In the genomic region with DNA sequence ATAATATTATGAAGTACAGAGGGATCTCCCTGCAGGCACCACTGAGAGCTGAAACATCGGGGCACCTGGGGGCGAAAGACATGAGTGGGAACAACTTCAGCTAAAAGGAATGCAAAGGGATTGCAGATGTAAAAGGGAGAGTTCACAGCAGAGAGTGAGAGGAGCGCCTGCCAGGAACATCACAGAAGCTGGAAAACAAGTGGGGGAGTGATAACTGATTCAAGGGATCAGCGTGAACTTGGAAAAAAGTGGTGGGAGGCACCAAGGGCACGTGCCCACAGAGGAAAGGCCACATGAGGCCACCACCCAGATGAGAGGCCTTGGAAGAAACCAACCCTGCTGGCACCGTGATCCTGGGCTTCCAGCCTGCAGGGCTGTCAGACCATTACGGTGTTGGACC, we compare ENCODE assay signal across 12 cellular contexts. TPM values are rescaled to one million over a fixed set of nuclear protein-coding genes. Genes with fewer than 3 reads are reported as not detected.
"Had no signal": no experiment of that assay in that cellular context is flagged by ENCODE, and none has a peak within 500 bp of the region (broad histone marks: within the 10 kb centered on the region; RNA-seq: fewer than 3 reads in every experiment).

No MANE protein-coding gene starts in this region.

RNA-seq across cellular contexts. Expression of a gene that starts 31.8 kb away (rescaled TPM):
- total RNA-seq: activated naive CD4-positive, alpha-beta T cell treated with anti-CD3 and anti-CD28 coated beads for 36 hours; activated naive CD4-positive, alpha-beta T cell treated with anti-CD3 and anti-CD28 coated beads, Interleukin-2, amount 50 U/mL, for 72 hours; activated naive CD8-positive, alpha-beta T cell treated with anti-CD3 and anti-CD28 coated beads for 36 hours; activated naive CD8-positive, alpha-beta T cell treated with anti-CD3 and anti-CD28 coated beads, Interleukin-2, amount 10 ng/mL, durations not matched to agents 7 days and 5 days; activated T-cell treated with anti-CD3 and anti-CD28 coated beads, Interleukin-2, amount 50 U/mL, for 4 hours; activated T-cell treated with anti-CD3 and anti-CD28 coated beads, Interleukin-2, amount 50 U/mL, for 72 hours; activated T-helper 1 cell treated with anti-CD3 and anti-CD28 coated beads, Interleukin-12 subunit alpha, Interleukin-12 subunit beta, Interleukin-2, Interleukin-4 antibody, amounts not matched to agents 30 ng/mL and 10 ng/mL and 1 ng/mL, durations not matched to agents 14 hours and 24 hours and 36 hours; activated T-helper 17 cell treated with anti-CD3 and anti-CD28 coated beads, Interleukin-2, amount 50 U/mL, for 72 hours; activated T-helper 2 cell treated with anti-CD3 and anti-CD28 coated beads, Interferon-gamma antibody, Interleukin-2, Interleukin-4, amounts not matched to agents 10 μg/mL and 5 μg/mL and 100 μg/mL, durations not matched to agents 14 hours and 24 hours and 36 hours; astrocyte; body of pancreas; cardiac muscle cell had no signal
